19 cellular contexts compared by ENCODE assay signal in genomic region chr5:1727571-1727970, GRCh38.
A peak's percentile ranks its signal among the peaks of the same experiment; 100 is the strongest.
DNase-seq lines count a peak whose midpoint lies in the region; ATAC-seq and TF ChIP-seq lines count a peak whose summit lies in the region.
"Had no signal": no experiment of that assay in that cellular context is flagged by ENCODE, and none has a peak within 500 bp of the region (broad histone marks: within the 10 kb centered on the region; RNA-seq: fewer than 3 reads in every experiment).

No MANE protein-coding gene starts in this region.

- no peak for TF ChIP-seq CTCF in BE2C (IDR thresholded peaks at IDR 0.05; ENCODE audit: low read depth, low read length)

- no peak overlapping the region for H3K27ac Mint-ChIP-seq in stimulated activated effector memory CD8-positive, alpha-beta T cell treated with anti-CD3 and anti-CD28 coated beads, Interleukin-12 subunit alpha, Interleukin-12 subunit beta, amount 100 ng/mL, for 72 hours
- H3K27ac Mint-ChIP-seq: activated naive CD4-positive, alpha-beta T cell treated with anti-CD3 and anti-CD28 coated beads, Interleukin-2, amount 50 U/mL, for 24 hours; dendritic cell treated with granulocyte-macrophage colony-stimulating factor and Interleukin-4, amounts not matched to agents 40 ng/mL and 50 ng/mL, for 4 days; T-helper 17 cell had no signal

- no peaks in the 10 kb centered on the region for H3K36me3 ChIP-seq in BE2C
- H3K36me3 ChIP-seq: left ventricle myocardium inferior, thoracic aorta had no signal

- no peak overlapping the region for H3K4me3 ChIP-seq in BE2C (ENCODE audit: low read depth, low read length)
- H3K4me3 ChIP-seq: left ventricle myocardium inferior, thoracic aorta had no signal

- no peaks in the 10 kb centered on the region for H3K36me3 Mint-ChIP-seq in stimulated activated effector memory CD8-positive, alpha-beta T cell treated with anti-CD3 and anti-CD28 coated beads, Interleukin-12 subunit alpha, Interleukin-12 subunit beta, amount 100 ng/mL, for 72 hours
- H3K36me3 Mint-ChIP-seq: activated naive CD4-positive, alpha-beta T cell treated with anti-CD3 and anti-CD28 coated beads, Interleukin-2, amount 50 U/mL, for 24 hours had no signal

- peak; percentile 43 for DNase-seq in activated CD8-positive, alpha-beta memory T cell treated with anti-CD3 and anti-CD28 coated beads for 24 hours
- DNase-seq in activated CD8-positive, alpha-beta memory T cell treated with anti-CD3 and anti-CD28 coated beads, Interleukin-2, amount 50 U/mL, for 4 hours = no peak
- DNase-seq in RPMI8226 (peak; percentile 86), left lobe of liver (ENCODE audit: low spot score) (peak; percentile 33), SKM-1 (lab: John Stamatoyannopoulos, UW; ENCODE audit: unreplicated experiment) (no peak), BE2C (no peak)
- peak; percentile 0 to 32 for DNase-seq in stimulated activated effector memory CD8-positive, alpha-beta T cell treated with anti-CD3 and anti-CD28 coated beads, Interleukin-12 subunit alpha, Interleukin-12 subunit beta, amount 100 ng/mL, for 72 hours (ENCODE audit: low spot score in 2 of 2)
- DNase-seq: DMS153, foreskin melanocyte, left ventricle myocardium inferior, NCI-H2029 treated with DMSO at 0.1 percent for 48 hours, NCI-H510A, SHP77, T-helper 17 cell had no signal

- ATAC-seq in left lobe of liver (no peak), GM21825 (IDR thresholded peaks at IDR 0.05; ENCODE audit: unreplicated experiment) (no peak)
- ATAC-seq in stimulated activated effector memory CD8-positive, alpha-beta T cell treated with anti-CD3 and anti-CD28 coated beads, Interleukin-12 subunit alpha, Interleukin-12 subunit beta, amount 100 ng/mL, for 72 hours = no peak
- ATAC-seq: activated CD4-positive, CD25-positive, alpha-beta regulatory T cell treated with anti-CD3 and anti-CD28 coated beads, Interleukin-2, amount 50 U/mL, for 24 hours; T-helper 17 cell had no signal

- H3K4me3 Mint-ChIP-seq in stimulated activated effector memory CD8-positive, alpha-beta T cell treated with anti-CD3 and anti-CD28 coated beads, Interleukin-12 subunit alpha, Interleukin-12 subunit beta, amount 100 ng/mL, for 72 hours = no peak overlapping the region
- H3K4me3 Mint-ChIP-seq: activated naive CD4-positive, alpha-beta T cell treated with anti-CD3 and anti-CD28 coated beads, Interleukin-2, amount 50 U/mL, for 24 hours; dendritic cell treated with granulocyte-macrophage colony-stimulating factor and Interleukin-4, amounts not matched to agents 40 ng/mL and 50 ng/mL, for 4 days; T-helper 17 cell had no signal

- peaks cover 32% of the 10 kb centered on the region for H3K27me3 ChIP-seq in BE2C

- H3K9me3 Mint-ChIP-seq in stimulated activated effector memory CD8-positive, alpha-beta T cell treated with anti-CD3 and anti-CD28 coated beads, Interleukin-12 subunit alpha, Interleukin-12 subunit beta, amount 100 ng/mL, for 72 hours = no peaks in the 10 kb centered on the region
- H3K9me3 Mint-ChIP-seq: activated naive CD4-positive, alpha-beta T cell treated with anti-CD3 and anti-CD28 coated beads, Interleukin-2, amount 50 U/mL, for 24 hours; dendritic cell treated with granulocyte-macrophage colony-stimulating factor and Interleukin-4, amounts not matched to agents 40 ng/mL and 50 ng/mL, for 4 days had no signal

- H3K4me1 ChIP-seq in BE2C = no peaks in the 10 kb centered on the region
- H3K4me1 ChIP-seq: left ventricle myocardium inferior had no signal

- H3K4me1 Mint-ChIP-seq in stimulated activated effector memory CD8-positive, alpha-beta T cell treated with anti-CD3 and anti-CD28 coated beads, Interleukin-12 subunit alpha, Interleukin-12 subunit beta, amount 100 ng/mL, for 72 hours = peaks cover 7% of the 10 kb centered on the region
- H3K4me1 Mint-ChIP-seq: activated naive CD4-positive, alpha-beta T cell treated with anti-CD3 and anti-CD28 coated beads, Interleukin-2, amount 50 U/mL, for 24 hours; T-helper 17 cell had no signal

- no peaks in the 10 kb centered on the region for H3K9me3 ChIP-seq in BE2C
- H3K9me3 ChIP-seq: left ventricle myocardium inferior, thoracic aorta had no signal

Comparison
In these comparisons a context has a peak if more than half of its experiments do, and no peak if none do; other contexts are left out.
1. DNase-seq: peak in activated CD8-positive, alpha-beta memory T cell treated with anti-CD3 and anti-CD28 coated beads for 24 hours (single experiment), RPMI8226 (single experiment), left lobe of liver (single experiment) and stimulated activated effector memory CD8-positive, alpha-beta T cell treated with anti-CD3 and anti-CD28 coated beads, Interleukin-12 subunit alpha, Interleukin-12 subunit beta, amount 100 ng/mL, for 72 hours (2 of 2); none in activated CD8-positive, alpha-beta memory T cell treated with anti-CD3 and anti-CD28 coated beads, Interleukin-2, amount 50 U/mL, for 4 hours (single experiment), SKM-1 (single experiment) and BE2C (single experiment).